ENCODE assay signal across 22 cellular contexts in the genomic region with DNA sequence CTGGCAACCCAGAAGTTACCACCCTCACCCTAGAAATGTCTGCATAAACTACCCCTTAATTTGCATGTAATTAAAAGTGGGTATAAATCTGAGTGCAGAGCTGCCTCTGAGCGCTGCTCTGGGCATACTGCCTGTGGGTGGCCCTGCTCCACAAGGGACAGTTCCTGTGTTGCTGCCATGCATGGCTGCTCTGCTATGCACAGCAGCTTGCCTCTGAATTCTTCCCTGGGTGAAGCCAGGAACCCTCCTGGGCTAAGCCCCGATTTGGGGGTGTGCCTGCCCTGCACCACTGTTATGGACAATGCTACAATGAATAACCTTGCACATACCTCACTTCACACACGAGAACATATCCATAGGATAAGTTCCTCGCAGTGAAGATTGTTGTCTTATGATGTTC. TPM values are rescaled to one million over a fixed set of nuclear protein-coding genes. Genes with fewer than 3 reads are reported as not detected.
DNase-seq lines count a peak whose midpoint lies in the region; ATAC-seq, FAIRE-seq and TF ChIP-seq lines count a peak whose summit lies in the region.
"Had no signal": no experiment of that assay in that cellular context is flagged by ENCODE, and none has a peak within 500 bp of the region (broad histone marks: within the 10 kb centered on the region; RNA-seq: fewer than 3 reads in every experiment).

No MANE protein-coding gene starts in this region.

- no peak overlapping the region for H3K4me2 ChIP-seq in GM12878 (ENCODE audit: control insufficient read depth, insufficient read depth)
- H3K4me2 ChIP-seq: GM23338 had no signal

- peaks cover 4 to 6% of the 10 kb centered on the region in 2 donors for H3K9me3 Mint-ChIP-seq in stimulated activated naive B cell treated with anti-CD40 and anti-IgM and Interleukin-4, amounts not matched to agents 10 μg/mL and 1 μg/mL and 100 μg/mL, for 72 hours

- H2AFZ ChIP-seq in GM12878 (ENCODE audit: control insufficient read depth, low read depth, low read length), result no peak overlapping the region
- H2AFZ ChIP-seq: GM23338 had no signal

- TF ChIP-seq RAD21 in GM12878 (IDR thresholded peaks at IDR 0.05; ENCODE audit: insufficient read depth, low read depth, low read length), result no peak

- no peak for FAIRE-seq in GM12878 (lab: Jason Lieb, UNC)
- FAIRE-seq: D721Med, H54, K562 had no signal

- peak; percentile 67 for ATAC-seq in GM12878
- peak; percentile 29 to 45 for ATAC-seq in stimulated activated naive B cell treated with anti-CD40 and anti-IgM and Interleukin-4, amounts not matched to agents 10 μg/mL and 1 μg/mL and 100 μg/mL, for 72 hours (replicated peaks)
- ATAC-seq: GM23338, K562 had no signal

- SMC1A ChIA-PET in GM12878 (lab: Charles Lee; ENCODE audit: uncharacterized antibody, unreplicated experiment), result no interaction called here

- TF ChIP-seq EP300 in GM12878 (IDR thresholded peaks at IDR 0.05; ENCODE audit: borderline replicate concordance in 1 of 2, control insufficient read depth in 1 of 2, low read depth in 2 of 2, low read length in 2 of 2), result no peak

- peaks cover 44% of the 10 kb centered on the region for H3K27me3 ChIP-seq in left ventricle myocardium inferior (ENCODE audit: low read depth)
- H3K27me3 ChIP-seq in GM12878 (replicated peaks in 1 of 2; ENCODE audit: control insufficient read depth in 2 of 2, insufficient read depth in 2 of 2, low read length in 1 of 2), result no peaks in the 10 kb centered on the region

- TF ChIP-seq CTCF in left ventricle myocardium inferior (IDR thresholded peaks at IDR 0.05; ENCODE audit: borderline replicate concordance) (no peak), GM12878 (IDR thresholded peaks at IDR 0.05 in 2 of 3, conservative IDR thresholded peaks at IDR 0.05 in 1 of 3; ENCODE audit: control insufficient read depth in 2 of 3, extremely low read depth in 1 of 3, insufficient read depth in 1 of 3, low read depth in 3 of 3, low read length in 3 of 3) (no peak)

- H3K4me1 ChIP-seq in left ventricle myocardium inferior, result no peaks in the 10 kb centered on the region
- H3K4me1 ChIP-seq in GM12878 (ENCODE audit: control insufficient read depth, insufficient read depth, low read length), result no peaks in the 10 kb centered on the region
- H3K4me1 ChIP-seq: BE2C, Caco-2 had no signal

- no peak overlapping the region for H3K4me3 ChIP-seq in left ventricle myocardium inferior
- no peak overlapping the region for H3K4me3 ChIP-seq in GM12878
- H3K4me3 ChIP-seq: GM23338, K562 had no signal

- CTCF ChIA-PET in GM12878 (lab: Yijun Ruan, JAX), result no interaction called here

- in situ Hi-C loops in GM12878 (cut with MboI) (no loop called here), G401 (cut with HindIII; ENCODE audit: low sequenced_read_pairs) (no loop called here)

- no peaks in the 10 kb centered on the region for H4K20me1 ChIP-seq in GM12878 (ENCODE audit: control insufficient read depth, insufficient read depth)

- H3K4me3 Mint-ChIP-seq in stimulated activated naive B cell treated with anti-CD40 and anti-IgM and Interleukin-4, amounts not matched to agents 10 μg/mL and 1 μg/mL and 100 μg/mL, for 72 hours, result no peak overlapping the region
- H3K4me3 Mint-ChIP-seq: CD4-positive, alpha-beta T cell; GM23338 had no signal

- H3K36me3 ChIP-seq in left ventricle myocardium inferior, result no peaks in the 10 kb centered on the region
- no peaks in the 10 kb centered on the region for H3K36me3 ChIP-seq in GM12878 (ENCODE audit: control insufficient read depth in 2 of 2, insufficient read depth in 2 of 2, low read length in 1 of 2)
- H3K36me3 ChIP-seq: BE2C had no signal

- peak; percentile 15 for DNase-seq in cardiac septum (ENCODE audit: low spot score)
- DNase-seq in left ventricle myocardium inferior, result no peak
- no peak for DNase-seq in GM12878 (ENCODE audit: low read depth, low spot score)
- DNase-seq in mesenteric fat pad (ENCODE audit: low spot score), result peak; percentile 9
- no peak for DNase-seq in stimulated activated naive B cell treated with anti-CD40 and anti-IgM and Interleukin-4, amounts not matched to agents 10 μg/mL and 1 μg/mL and 100 μg/mL, for 72 hours
- no peak for DNase-seq in islet precursor cell
- DNase-seq in 8988T, result no peak
- DNase-seq in G401 (ENCODE audit: low spot score), result no peak
- DNase-seq: BE2C; Caco-2; CD4-positive, alpha-beta T cell; DMS153; DMS79; GF-D8; HCEC 1CT had no signal

- peaks cover 17% of the 10 kb centered on the region for H3K9me3 ChIP-seq in left ventricle myocardium inferior (replicated peaks)
- peaks cover 4% of the 10 kb centered on the region for H3K9me3 ChIP-seq in GM12878 (replicated peaks; ENCODE audit: control insufficient read depth, insufficient read depth, low read length)
- H3K9me3 ChIP-seq: BE2C had no signal

- no TSS peak for BruUV-seq in GM12878 (replicated peaks; lab: Mats Ljungman, UMichigan)

- POLR2A ChIA-PET in GM12878 (lab: Charles Lee), result interaction anchor here (0.7 kb wide), 1 partner anchor 311 kb away, joined by 3 read pairs; no protein-coding TSS in a partner anchor

- peaks cover 3 to 4% of the 10 kb centered on the region in 2 donors for H3K36me3 Mint-ChIP-seq in stimulated activated naive B cell treated with anti-CD40 and anti-IgM and Interleukin-4, amounts not matched to agents 10 μg/mL and 1 μg/mL and 100 μg/mL, for 72 hours

- H3K9ac ChIP-seq in GM12878 (ENCODE audit: control insufficient read depth, insufficient read depth, low read length), result no peak overlapping the region

- H3K4me1 Mint-ChIP-seq in stimulated activated naive B cell treated with anti-CD40 and anti-IgM and Interleukin-4, amounts not matched to agents 10 μg/mL and 1 μg/mL and 100 μg/mL, for 72 hours, result peaks cover 3 to 6% of the 10 kb centered on the region in 2 donors
- H3K4me1 Mint-ChIP-seq: GM23338 had no signal

- intact Hi-C loops in cardiac septum (cut with DNase I), result no loop called here
- intact Hi-C loops in left ventricle myocardium inferior (cut with micrococcal nuclease), result no loop called here
- intact Hi-C loops in GM12878 (cut with micrococcal nuclease; ENCODE audit: unreplicated experiment), result no loop called here

- RAD21 ChIA-PET in GM12878 (lab: Charles Lee; ENCODE audit: unreplicated experiment), result no interaction called here

- no peaks in the 10 kb centered on the region for H3K79me2 ChIP-seq in GM12878 (ENCODE audit: control insufficient read depth, insufficient read depth, low read length)

- no peak overlapping the region for H3K27ac ChIP-seq in left ventricle myocardium inferior (replicated peaks)
- no peak overlapping the region for H3K27ac ChIP-seq in GM12878 (ENCODE audit: control insufficient read depth, insufficient read depth)
- H3K27ac ChIP-seq: C4-2B, HL-60 had no signal

- H3K27ac Mint-ChIP-seq in stimulated activated naive B cell treated with anti-CD40 and anti-IgM and Interleukin-4, amounts not matched to agents 10 μg/mL and 1 μg/mL and 100 μg/mL, for 72 hours, result no peak overlapping the region
- H3K27ac Mint-ChIP-seq: CD4-positive, alpha-beta T cell; GM23338 had no signal

- no peak for TF ChIP-seq POLR2A in GM12878 (IDR thresholded peaks at IDR 0.05; ENCODE audit: low read depth, low read length)

- WGBS in GM12878 (ENCODE audit: insufficient coverage, insufficient replicate concordance, low lambda C conversion rate, missing lambda C conversion rate), result 17% methylated on average over 4 of the region's 4 CpGs

- H3K27me3 Mint-ChIP-seq in stimulated activated naive B cell treated with anti-CD40 and anti-IgM and Interleukin-4, amounts not matched to agents 10 μg/mL and 1 μg/mL and 100 μg/mL, for 72 hours, result peaks cover 34 to 57% of the 10 kb centered on the region in 2 donors

TF ChIP-seq in GM12878, 131 proteins besides CTCF, POLR2A, EP300 and RAD21:
- TF ChIP-seq PAX5 (IDR thresholded peaks at IDR 0.05; ENCODE audit: borderline replicate concordance, low read depth, low read length) (peak; percentile 58; the same call in 1 of the 2 replicates), MXI1 (IDR thresholded peaks at IDR 0.05; ENCODE audit: low read depth, low read length) (no peak)

RNA-seq across cellular contexts. Expression of gene GPR132, which starts 35.7 kb away (rescaled TPM):
- total RNA-seq in cardiac septum, result 0.73 TPM
- 1.0 TPM for total RNA-seq in left ventricle myocardium inferior
- 118 and 130 TPM in 2 replicates for total RNA-seq in GM12878 (2013; cell fraction: nucleolus; rRNA removed)
- total RNA-seq in GM12878 (2014; rRNA removed), result 45.8 and 49.3 TPM in 2 replicates
- total RNA-seq in GM12878 (2014; rRNA removed; fragmentation: Illumina TruSeq; extraction: Trizol), result 20.3 and 21.0 TPM in 2 replicates
- 39.6 and 40.3 TPM in 2 replicates for total RNA-seq in GM12878 (2021)
- polyA plus RNA-seq in GM12878 (2011; ENCODE audit: low read depth), result 9.9 TPM
- polyA plus RNA-seq in GM12878 (2011; rRNA removed), result 10.2 and 14.9 TPM in 2 replicates
- 23.7 and 36.1 TPM in 2 replicates for polyA plus RNA-seq in GM12878 (2011; cell fraction: cytosol; rRNA removed)
- 47.6 and 57.0 TPM in 2 replicates for polyA plus RNA-seq in GM12878 (2011; cell fraction: nucleus; rRNA removed)
- polyA plus RNA-seq in GM12878 (2012), result 22.6 and 24.5 TPM in 2 replicates
- polyA plus RNA-seq in GM12878 (2014; fragmentation: Illumina TruSeq; extraction: Trizol), result 4.9 and 14.5 TPM in 2 replicates
- 1 to 10 TPM; 1.9 to 2.2 TPM for polyA plus RNA-seq in GM12878 (2014; fragmentation: Nextera tagmentation; extraction: Ambion mirVana)
- 30.0 and 30.7 TPM in 2 replicates for polyA plus RNA-seq in GM12878 (2014; rRNA removed)
- polyA plus RNA-seq in GM12878 (2016; fragmentation: Nextera tagmentation; extraction: Ambion mirVana), result 10 to 100 TPM; 19.8 to 21.7 TPM
- polyA minus RNA-seq in GM12878 (2011; rRNA and poly(A)+ RNA removed), result 38.5 and 63.1 TPM in 2 replicates
- polyA minus RNA-seq in GM12878 (2011; cell fraction: cytosol; rRNA and poly(A)+ RNA removed), result 15.9 and 17.0 TPM in 2 replicates
- polyA minus RNA-seq in GM12878 (2011; cell fraction: nucleus; rRNA and poly(A)+ RNA removed), result 15.6 and 33.9 TPM in 2 replicates
- 4.5 TPM for total RNA-seq in mesenteric fat pad
- 0.43 TPM in 1 of 2 replicates, not detected in the other for total RNA-seq in G401 (2014; rRNA removed; shearing (Covaris generic))
- total RNA-seq: A172, Caco-2 had no signal
- polyA plus RNA-seq: GM23338 had no signal

Comparison
In these comparisons a context has a peak if more than half of its experiments do, and no peak if none do; other contexts are left out.
1. DNase-seq: peak in cardiac septum (single experiment) and mesenteric fat pad (single experiment); none in left ventricle myocardium inferior (single experiment), GM12878 (single experiment), stimulated activated naive B cell treated with anti-CD40 and anti-IgM and Interleukin-4, amounts not matched to agents 10 μg/mL and 1 μg/mL and 100 μg/mL, for 72 hours (single experiment), islet precursor cell (single experiment), 8988T (single experiment) and G401 (single experiment).